ENCODE assay signal across 11 cellular contexts in the genomic region with DNA sequence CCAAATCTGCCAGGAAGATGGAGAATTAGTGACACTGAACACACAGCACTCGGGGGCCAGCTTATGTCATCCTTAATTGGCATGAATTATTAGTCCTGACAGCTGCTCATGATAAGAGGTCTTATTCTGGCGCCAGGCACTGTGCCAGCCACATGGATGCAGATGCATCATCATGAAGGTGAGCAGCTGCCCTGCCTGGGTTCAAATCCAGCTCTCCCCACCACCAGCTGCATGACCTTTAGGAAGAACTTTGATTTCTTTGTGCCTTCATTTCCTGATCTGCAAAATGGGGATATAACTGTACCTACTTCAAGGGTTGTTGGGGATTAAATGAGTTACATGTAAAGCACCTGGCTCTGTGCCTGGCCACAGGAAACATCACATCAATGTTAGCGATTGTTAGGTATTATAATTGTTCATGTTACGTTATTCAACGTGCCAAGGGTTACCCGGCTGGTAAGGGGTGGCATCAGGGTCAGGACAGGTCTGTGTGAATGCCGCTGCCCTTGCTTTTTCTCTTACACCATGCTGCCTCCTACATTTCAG. TPM values are rescaled to one million over a fixed set of nuclear protein-coding genes. Genes with fewer than 3 reads are reported as not detected.
A peak's percentile ranks its signal among the peaks of the same experiment; 100 is the strongest.
DNase-seq lines count a peak whose midpoint lies in the region; TF ChIP-seq lines count a peak whose summit lies in the region.
"Had no signal": no experiment of that assay in that cellular context is flagged by ENCODE, and none has a peak within 500 bp of the region (broad histone marks: within the 10 kb centered on the region; RNA-seq: fewer than 3 reads in every experiment).

No MANE protein-coding gene starts in this region.

- peaks cover 13% of the 10 kb centered on the region for H3K4me1 Mint-ChIP-seq in CD14-positive monocyte
- H3K4me1 Mint-ChIP-seq in HFFc6 (ENCODE audit: low read depth): peaks cover 37% of the 10 kb centered on the region
- peaks cover 32% of the 10 kb centered on the region for H3K4me1 Mint-ChIP-seq in mesothelial cell of epicardium

- BruUV-seq in OCI-LY7 (replicated peaks; lab: Mats Ljungman, UMichigan): no TSS peak

- CTCF ChIA-PET in OCI-LY7 (lab: Charles Lee; ENCODE audit: unreplicated experiment): no interaction called here

- H3K9me2 ChIP-seq in OCI-LY7 (ENCODE audit: insufficient read depth, low read length): no peaks in the 10 kb centered on the region

- no peaks in the 10 kb centered on the region for H3K27me3 ChIP-seq in adipocyte (replicated peaks; ENCODE audit: control insufficient read depth, insufficient read depth, low read length)
- H3K27me3 ChIP-seq in tibial artery: no peaks in the 10 kb centered on the region
- H3K27me3 ChIP-seq in H7 (ENCODE audit: control insufficient read depth, insufficient read depth, low read length): no peaks in the 10 kb centered on the region; the same call in 1 of the 2 replicates
- H3K27me3 ChIP-seq: BLaER1 had no signal

- H2AFZ ChIP-seq in OCI-LY7 (ENCODE audit: low read length): no peak overlapping the region

- intact Hi-C loops in CD14-positive monocyte (cut with micrococcal nuclease): loop anchor here (2.0 to 5.0 kb wide), 4 partner anchors 253 to 478 kb away; no protein-coding TSS in a partner anchor
- intact Hi-C loops in tibial artery (cut with DNase I; ENCODE audit: low total_unique reads): no loop called here
- intact Hi-C loops in OCI-LY7 (cut with micrococcal nuclease; ENCODE audit: unreplicated experiment): loop anchor here (1.0 kb wide), 1 partner anchor 475 kb away; no protein-coding TSS in a partner anchor

- H3K27ac ChIP-seq in tibial artery (peak overlapping the region in 1 of 2 donors; percentile 43), OCI-LY7 (ENCODE audit: low read depth, low read length, poor library complexity, severe bottlenecking) (no peak overlapping the region)

- peaks cover 27% of the 10 kb centered on the region for H3K4me1 ChIP-seq in adipocyte (ENCODE audit: control insufficient read depth, insufficient read depth, low read length)
- peaks cover 0 to 22% (median 11%) of the 10 kb centered on the region in 4 donors for H3K4me1 ChIP-seq in tibial artery
- peaks cover 9% of the 10 kb centered on the region for H3K4me1 ChIP-seq in OCI-LY7 (ENCODE audit: insufficient read depth, low read length, poor library complexity, severe bottlenecking)

- POLR2A ChIA-PET in OCI-LY7 (lab: Charles Lee): no interaction called here

- H3K9ac ChIP-seq in adipocyte (ENCODE audit: low read length): peak overlapping the region; percentile 51

- H3K9me3 ChIP-seq in adipocyte (ENCODE audit: control insufficient read depth, low read length) (no peaks in the 10 kb centered on the region), tibial artery (no peaks in the 10 kb centered on the region), OCI-LY7 (ENCODE audit: low read length) (no peaks in the 10 kb centered on the region)
- H3K9me3 ChIP-seq: BLaER1 had no signal

- H4K20me1 ChIP-seq in OCI-LY7 (ENCODE audit: insufficient read depth, low read length): peaks cover 13% of the 10 kb centered on the region; the same call in 1 of the 2 replicates

- peaks cover 10 to 15% (median 13%) of the 10 kb centered on the region in 3 donors for H3K27me3 Mint-ChIP-seq in CD14-positive monocyte (ENCODE audit: low read depth in 3 of 3)
- no peaks in the 10 kb centered on the region for H3K27me3 Mint-ChIP-seq in HFFc6 (ENCODE audit: insufficient read depth)
- no peaks in the 10 kb centered on the region for H3K27me3 Mint-ChIP-seq in mesothelial cell of epicardium (ENCODE audit: low read depth)
- H3K27me3 Mint-ChIP-seq: central memory CD8-positive, alpha-beta T cell had no signal

- H3K4me2 ChIP-seq in OCI-LY7 (ENCODE audit: low read length): no peak overlapping the region

- DNase-seq in CD14-positive monocyte (ENCODE audit: low spot score) (no peak), HFFc6 (no peak), adipocyte (ENCODE audit: low read depth) (no peak), mesothelial cell of epicardium (ENCODE audit: low spot score in 2 of 2, unreplicated experiment in 2 of 2) (no peak), tibial artery (no peak), H7 (no peak), putamen (ENCODE audit: low spot score) (no peak), OCI-LY7 (ENCODE audit: low spot score) (no peak)
- DNase-seq: NCI-H187 had no signal

- peak overlapping the region in 4 of 7 donors; percentile 9 to 83 (median 26) for H3K27ac Mint-ChIP-seq in CD14-positive monocyte
- peak overlapping the region; percentile 63 for H3K27ac Mint-ChIP-seq in HFFc6
- H3K27ac Mint-ChIP-seq in mesothelial cell of epicardium: peak overlapping the region; percentile 49

- peaks cover 0 to 10% of the 10 kb centered on the region in 2 donors for H3K36me3 Mint-ChIP-seq in CD14-positive monocyte
- H3K36me3 Mint-ChIP-seq in HFFc6 (ENCODE audit: low read depth): peaks cover 7% of the 10 kb centered on the region; the same call in 1 of the 2 replicates
- H3K36me3 Mint-ChIP-seq in mesothelial cell of epicardium: peaks cover 6% of the 10 kb centered on the region

- H3K4me3 ChIP-seq in adipocyte (ENCODE audit: low read length) (peak overlapping the region; percentile 52), tibial artery (no peak overlapping the region), H7 (ENCODE audit: insufficient read depth, low read depth, low read length) (no peak overlapping the region), OCI-LY7 (ENCODE audit: low read depth, low read length, poor library complexity, severe bottlenecking) (no peak overlapping the region)
- H3K4me3 ChIP-seq: BLaER1 had no signal

- H3K4me3 Mint-ChIP-seq in CD14-positive monocyte (no peak overlapping the region), HFFc6 (no peak overlapping the region), mesothelial cell of epicardium (no peak overlapping the region)
- H3K4me3 Mint-ChIP-seq: central memory CD8-positive, alpha-beta T cell had no signal

- H3K9me3 Mint-ChIP-seq in CD14-positive monocyte (peaks cover 0 to 2% (median 0%) of the 10 kb centered on the region in 7 donors), HFFc6 (no peaks in the 10 kb centered on the region), mesothelial cell of epicardium (no peaks in the 10 kb centered on the region)
- H3K9me3 Mint-ChIP-seq: central memory CD8-positive, alpha-beta T cell had no signal

- H3K36me3 ChIP-seq in adipocyte (ENCODE audit: control insufficient read depth, insufficient read depth, low read length, severe bottlenecking) (peaks cover 20% of the 10 kb centered on the region), tibial artery (peaks cover 0 to 6% (median 5%) of the 10 kb centered on the region in 3 donors), H7 (replicated peaks; ENCODE audit: control insufficient read depth, insufficient read depth, low read length) (peaks cover 6% of the 10 kb centered on the region), OCI-LY7 (ENCODE audit: insufficient read depth, low read length) (0 out of 2 replicates have a peak, but pooled peaks cover 4% of the 10 kb centered on the region)

- TF ChIP-seq CTCF in CD14-positive monocyte (IDR thresholded peaks at IDR 0.05) (no peak), HFFc6 (IDR thresholded peaks at IDR 0.05) (no peak), mesothelial cell of epicardium (IDR thresholded peaks at IDR 0.05; ENCODE audit: unreplicated experiment) (no peak), tibial artery (IDR thresholded peaks at IDR 0.05) (no peak), OCI-LY7 (conservative IDR thresholded peaks at IDR 0.05; ENCODE audit: low read length) (no peak)

- no peaks in the 10 kb centered on the region for H3K79me2 ChIP-seq in OCI-LY7 (ENCODE audit: insufficient read depth, low read depth, low read length)

RNA-seq across cellular contexts. Expression of gene ANKS6, which starts 5.7 kb away (rescaled TPM):
- polyA plus RNA-seq in CD14-positive monocyte: under 1 TPM; 0.20 to 0.56 TPM
- total RNA-seq in HFFc6 (2021; fragmentation: NEBNext Ultra II Directional; extraction: Animal tissue kit (Norgen Biotek cat#: 25700)): 10 to 100 TPM; 12.7 to 16.6 (median 14.8) TPM
- total RNA-seq in mesothelial cell of epicardium (40.5 to 48.6 TPM (median 42.0 TPM) in 3 replicates), OCI-LY7 (2022) (28.5 and 30.1 TPM in 2 replicates)
- total RNA-seq in H7 (2014; rRNA removed; shearing (Covaris generic)): 51.0 and 55.8 TPM in 2 replicates
- 15.9 and 22.2 TPM in 2 replicates for total RNA-seq in OCI-LY7 (2014; rRNA removed; shearing (Covaris generic))

RNA-seq across cellular contexts. Expression of gene GALNT12, which starts 16.8 kb away (rescaled TPM):
- not detected for polyA plus RNA-seq in CD14-positive monocyte
- under 1 TPM in 4 of 6 experiments, not detected in 2; 0.07 to 0.32 (median 0.15) TPM for total RNA-seq in HFFc6 (2021; fragmentation: NEBNext Ultra II Directional; extraction: Animal tissue kit (Norgen Biotek cat#: 25700))
- total RNA-seq in mesothelial cell of epicardium (10.1 to 10.6 TPM (median 10.3 TPM) in 3 replicates), OCI-LY7 (2022) (9.7 and 11.5 TPM in 2 replicates)
- 10.6 and 11.4 TPM in 2 replicates for total RNA-seq in H7 (2014; rRNA removed; shearing (Covaris generic))
- 5.3 and 5.5 TPM in 2 replicates for total RNA-seq in OCI-LY7 (2014; rRNA removed; shearing (Covaris generic))
